Comparison of ENCODE assay signal across 24 cellular contexts in genomic region chr10:113230018-113230610, GRCh38.
DNase-seq lines count a peak whose midpoint lies in the region; ATAC-seq and TF ChIP-seq lines count a peak whose summit lies in the region.
"Had no signal": no experiment of that assay in that cellular context is flagged by ENCODE, and none has a peak within 500 bp of the region (broad histone marks: within the 10 kb centered on the region; RNA-seq: fewer than 3 reads in every experiment).

No MANE protein-coding gene starts in this region.

- CTCF ChIA-PET in A673 (lab: Charles Lee): no interaction called here

- intact Hi-C loops in left ventricle myocardium superior (cut with micrococcal nuclease) (no loop called here), left ventricle myocardium inferior (cut with micrococcal nuclease) (no loop called here), A673 (cut with micrococcal nuclease; ENCODE audit: unreplicated experiment) (no loop called here)

- BruUV-seq in A673 (replicated peaks; lab: Mats Ljungman, UMichigan): no TSS peak

- H3K27ac ChIP-seq in left ventricle myocardium inferior (replicated peaks) (no peak overlapping the region), coronary artery (no peak overlapping the region), mesodermal cell (ENCODE audit: low read depth, low read length, severe bottlenecking) (peak overlapping the region; percentile 16), SJCRH30 (no peak overlapping the region), A673 (ENCODE audit: low read depth, low read length, poor library complexity, severe bottlenecking) (no peak overlapping the region)
- H3K27ac ChIP-seq: SK-N-MC had no signal

- POLR2A ChIA-PET in A673 (lab: Charles Lee; ENCODE audit: low non-redundant PET): no interaction called here

- H3K36me3 ChIP-seq in left ventricle myocardium inferior (no peaks in the 10 kb centered on the region), mesodermal cell (ENCODE audit: control insufficient read depth, insufficient read depth, low read length) (no peaks in the 10 kb centered on the region), SJCRH30 (no peaks in the 10 kb centered on the region), A673 (ENCODE audit: insufficient read depth, low read length, poor library complexity, severe bottlenecking) (no peaks in the 10 kb centered on the region)
- H3K36me3 ChIP-seq: BE2C had no signal

- H3K4me1 ChIP-seq in left ventricle myocardium inferior (no peaks in the 10 kb centered on the region), mesodermal cell (ENCODE audit: control insufficient read depth, insufficient read depth, low read length, poor library complexity, severe bottlenecking) (no peaks in the 10 kb centered on the region), SJCRH30 (no peaks in the 10 kb centered on the region; the same call in 1 of the 2 replicates), A673 (ENCODE audit: insufficient read depth, low read length, poor library complexity, severe bottlenecking) (no peaks in the 10 kb centered on the region)

- TF ChIP-seq CTCF in left ventricle myocardium inferior (IDR thresholded peaks at IDR 0.05; ENCODE audit: borderline replicate concordance): no peak
- no peak for TF ChIP-seq CTCF in coronary artery (IDR thresholded peaks at IDR 0.05)
- TF ChIP-seq CTCF in A673 (conservative IDR thresholded peaks at IDR 0.05; ENCODE audit: low read depth, low read length): no peak

- 88 to 93% methylated on average over 2 to 4 of the region's 6 CpGs for WGBS in mesodermal cell (ENCODE audit: insufficient coverage in 2 of 2), 2 experiments

- H3K27me3 ChIP-seq in left ventricle myocardium inferior (ENCODE audit: low read depth) (peaks cover 14% of the 10 kb centered on the region), SJCRH30 (no peaks in the 10 kb centered on the region), A673 (replicated peaks; ENCODE audit: insufficient read depth, low read depth, low read length, poor library complexity) (no peaks in the 10 kb centered on the region)
- H3K27me3 ChIP-seq: BE2C had no signal

- peak; percentile 60 for ATAC-seq in left ventricle myocardium superior

- H3K4me3 ChIP-seq in left ventricle myocardium inferior: no peak overlapping the region
- H3K4me3 ChIP-seq in coronary artery: no peak overlapping the region
- H3K4me3 ChIP-seq in mesodermal cell (ENCODE audit: extremely low read depth, insufficient read depth, low read length, poor library complexity, severe bottlenecking): no peak overlapping the region
- no peak overlapping the region for H3K4me3 ChIP-seq in SJCRH30
- H3K4me3 ChIP-seq in A673 (ENCODE audit: low read depth, low read length, poor library complexity, severe bottlenecking): no peak overlapping the region
- H3K4me3 ChIP-seq: SK-N-MC had no signal

- DNase-seq in left ventricle myocardium superior: no peak
- no peak for DNase-seq in left ventricle myocardium inferior
- peak; percentile 12 for DNase-seq in coronary artery (ENCODE audit: low spot score)
- no peak for DNase-seq in NOMO-1 (lab: John Stamatoyannopoulos, UW; ENCODE audit: unreplicated experiment in 2 of 2)
- no peak for DNase-seq in SJCRH30
- DNase-seq in A673 (ENCODE audit: low spot score): no peak
- DNase-seq in NCI-H2196 treated with DMSO at 0.1 percent for 48 hours (lab: John Stamatoyannopoulos, UW; ENCODE audit: unreplicated experiment): no peak
- DNase-seq: BE2C; CD4-positive, CD25-positive, alpha-beta regulatory T cell; COR-L47; DMS 273 treated with DMSO at 0.1 percent for 48 hours; DMS79 treated with DMSO at 0.1 percent for 48 hours; H9; HFFc6; KBM-7; NCI-H1092 treated with DMSO at 0.1 percent for 48 hours; NCI-H146; NCI-H2029; NCI-H226; NCI-H510A treated with DMSO at 0.1 percent for 48 hours; NCI-H774; NK-92 treated with Interleukin-12 subunit alpha and Interleukin-12 subunit beta, amount 100 ng/mL, for 24 hours had no signal

- no peaks in the 10 kb centered on the region for H3K9me3 ChIP-seq in left ventricle myocardium inferior (replicated peaks)
- no peaks in the 10 kb centered on the region for H3K9me3 ChIP-seq in mesodermal cell (ENCODE audit: control insufficient read depth, low read length)
- H3K9me3 ChIP-seq in SJCRH30 (replicated peaks): no peaks in the 10 kb centered on the region
- no peaks in the 10 kb centered on the region for H3K9me3 ChIP-seq in A673 (ENCODE audit: low read depth, low read length, poor library complexity, severe bottlenecking)
- H3K9me3 ChIP-seq: BE2C had no signal
